Comparison of ENCODE assay signal across 15 cellular contexts in the genomic region with DNA sequence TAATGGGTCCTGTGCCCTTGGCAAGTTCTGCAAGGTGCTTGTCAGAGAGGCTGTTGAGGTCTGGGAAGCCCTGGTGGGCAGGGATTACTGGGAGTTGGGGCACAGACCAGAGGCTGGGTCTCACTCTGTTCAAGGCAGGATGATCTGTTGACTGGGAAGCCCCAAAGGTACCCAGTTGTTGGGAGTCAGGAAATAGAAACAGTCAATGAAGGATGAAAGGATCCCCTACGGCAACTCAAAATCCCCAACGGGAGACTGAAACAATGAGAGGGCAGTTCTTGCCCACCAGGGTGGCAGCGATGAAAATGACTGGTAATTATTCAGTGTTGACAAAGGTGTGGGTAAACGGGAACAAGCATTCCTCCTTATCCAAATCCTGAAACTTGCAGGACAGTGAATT. TPM values are rescaled to one million over a fixed set of nuclear protein-coding genes. Genes with fewer than 3 reads are reported as not detected.
DNase-seq lines count a peak whose midpoint lies in the region; ATAC-seq lines count a peak whose summit lies in the region.
"Had no signal": no experiment of that assay in that cellular context is flagged by ENCODE, and none has a peak within 500 bp of the region (broad histone marks: within the 10 kb centered on the region; RNA-seq: fewer than 3 reads in every experiment).

No MANE protein-coding gene starts in this region.

- no CpG with 5 or more reads among the region's 4 CpGs for WGBS in mesendoderm (ENCODE audit: extremely low coverage, insufficient coverage, low lambda C conversion rate)

- no peaks in the 10 kb centered on the region for H3K79me1 ChIP-seq in mesendoderm (ENCODE audit: low read length)

- no peaks in the 10 kb centered on the region for H3K79me2 ChIP-seq in mesendoderm (ENCODE audit: control insufficient read depth, insufficient read depth, low read length)

- no peak overlapping the region for H3K23ac ChIP-seq in mesendoderm (ENCODE audit: low read length)

- no peak overlapping the region for H2BK120ac ChIP-seq in mesendoderm (ENCODE audit: low read depth, low read length)

- no peaks in the 10 kb centered on the region for H3K36me3 ChIP-seq in mesendoderm (ENCODE audit: control insufficient read depth, insufficient read depth, low read length)
- H3K36me3 ChIP-seq: BLaER1 treated with 17β-estradiol and CSF1 and Interleukin-3, amounts not matched to agents 10 nM and 100 nM had no signal

- H3K4ac ChIP-seq in mesendoderm (ENCODE audit: low read depth, low read length): no peak overlapping the region

- DNase-seq in NCI-H748 (lab: John Stamatoyannopoulos, UW; ENCODE audit: unreplicated experiment): peak; percentile 49
- no peak for DNase-seq in NCI-H748 treated with DMSO at 0.1 percent for 48 hours (lab: John Stamatoyannopoulos, UW)
- DNase-seq in NCI-H69 (lab: John Stamatoyannopoulos, UW): peak; percentile 93
- peak; percentile 44 for DNase-seq in mesendoderm
- no peak for DNase-seq in pons (ENCODE audit: low spot score)
- no peak for DNase-seq in NCI-H2029 treated with DMSO at 0.1 percent for 48 hours (lab: John Stamatoyannopoulos, UW)
- DNase-seq: 8988T; Calu3; CD4-positive, CD25-positive, alpha-beta regulatory T cell; DMS 273 treated with DMSO at 0.1 percent for 48 hours; DMS79; IMR-90; KBM-7 had no signal

- no peak overlapping the region for H3K18ac ChIP-seq in mesendoderm (ENCODE audit: low read length)

- no peak overlapping the region for H3K4me2 ChIP-seq in mesendoderm (ENCODE audit: low read length)
- H3K4me2 ChIP-seq: BLaER1 treated with 17β-estradiol and CSF1 and Interleukin-3, amounts not matched to agents 10 nM and 100 nM had no signal

- peaks cover 2% of the 10 kb centered on the region for H3K4me1 ChIP-seq in mesendoderm (ENCODE audit: control insufficient read depth, low read depth, low read length)
- H3K4me1 ChIP-seq: BLaER1 treated with 17β-estradiol and CSF1 and Interleukin-3, amounts not matched to agents 10 nM and 100 nM had no signal

- no peak overlapping the region for H2BK15ac ChIP-seq in mesendoderm (replicated peaks; ENCODE audit: low read depth)

- no peak overlapping the region for H3K4me3 ChIP-seq in mesendoderm (ENCODE audit: low read length)
- H3K4me3 ChIP-seq: BLaER1 treated with 17β-estradiol and CSF1 and Interleukin-3, amounts not matched to agents 10 nM and 100 nM had no signal

- no peak overlapping the region for H3K9ac ChIP-seq in mesendoderm (ENCODE audit: low read length)
- H3K9ac ChIP-seq: BLaER1 treated with 17β-estradiol and CSF1 and Interleukin-3, amounts not matched to agents 10 nM and 100 nM had no signal

- H3K56ac ChIP-seq in mesendoderm (ENCODE audit: low read length): peak overlapping the region; percentile 42

- H2BK5ac ChIP-seq in mesendoderm (ENCODE audit: low read length): no peak overlapping the region

- no peaks in the 10 kb centered on the region for H3K27me3 ChIP-seq in mesendoderm (ENCODE audit: insufficient read depth, low read length, poor library complexity)
- H3K27me3 ChIP-seq: BLaER1 treated with 17β-estradiol and CSF1 and Interleukin-3, amounts not matched to agents 10 nM and 100 nM had no signal

- H4K8ac ChIP-seq in mesendoderm (ENCODE audit: low read depth, low read length): no peak overlapping the region

- no peak for ATAC-seq in GM19467 (IDR thresholded peaks at IDR 0.05; ENCODE audit: unreplicated experiment)

- H2AK5ac ChIP-seq in mesendoderm (ENCODE audit: low read length): no peak overlapping the region

- H3K27ac ChIP-seq in mesendoderm (ENCODE audit: low read depth, low read length): no peak overlapping the region
- H3K27ac ChIP-seq: BLaER1 treated with 17β-estradiol and CSF1 and Interleukin-3, amounts not matched to agents 10 nM and 100 nM had no signal

- H4K5ac ChIP-seq in mesendoderm (ENCODE audit: low read length): no peak overlapping the region

RNA-seq across cellular contexts. Expression of a gene that starts 31.2 kb away (rescaled TPM):
- polyA plus RNA-seq in mesendoderm (2013, experiment 1 of 2): 13.2 TPM
- polyA plus RNA-seq in mesendoderm (2013, experiment 2 of 2): 14.1 TPM

RNA-seq across cellular contexts. Expression of a gene that starts 59.5 kb away (rescaled TPM):
- polyA plus RNA-seq in mesendoderm (2013, experiment 1 of 2): 0.44 TPM
- polyA plus RNA-seq in mesendoderm (2013, experiment 2 of 2): 0.32 TPM
- polyA plus RNA-seq: CD4-positive, CD25-positive, alpha-beta regulatory T cell; IMR-90 had no signal

Comparison
In these comparisons a context has a peak if more than half of its experiments do, and no peak if none do; other contexts are left out.
1. DNase-seq: peak in NCI-H748 (single experiment), NCI-H69 (single experiment) and mesendoderm (single experiment); none in NCI-H748 treated with DMSO at 0.1 percent for 48 hours (single experiment), pons (single experiment) and NCI-H2029 treated with DMSO at 0.1 percent for 48 hours (single experiment).